ENCODE assay signal across 13 cellular contexts in the genomic region with DNA sequence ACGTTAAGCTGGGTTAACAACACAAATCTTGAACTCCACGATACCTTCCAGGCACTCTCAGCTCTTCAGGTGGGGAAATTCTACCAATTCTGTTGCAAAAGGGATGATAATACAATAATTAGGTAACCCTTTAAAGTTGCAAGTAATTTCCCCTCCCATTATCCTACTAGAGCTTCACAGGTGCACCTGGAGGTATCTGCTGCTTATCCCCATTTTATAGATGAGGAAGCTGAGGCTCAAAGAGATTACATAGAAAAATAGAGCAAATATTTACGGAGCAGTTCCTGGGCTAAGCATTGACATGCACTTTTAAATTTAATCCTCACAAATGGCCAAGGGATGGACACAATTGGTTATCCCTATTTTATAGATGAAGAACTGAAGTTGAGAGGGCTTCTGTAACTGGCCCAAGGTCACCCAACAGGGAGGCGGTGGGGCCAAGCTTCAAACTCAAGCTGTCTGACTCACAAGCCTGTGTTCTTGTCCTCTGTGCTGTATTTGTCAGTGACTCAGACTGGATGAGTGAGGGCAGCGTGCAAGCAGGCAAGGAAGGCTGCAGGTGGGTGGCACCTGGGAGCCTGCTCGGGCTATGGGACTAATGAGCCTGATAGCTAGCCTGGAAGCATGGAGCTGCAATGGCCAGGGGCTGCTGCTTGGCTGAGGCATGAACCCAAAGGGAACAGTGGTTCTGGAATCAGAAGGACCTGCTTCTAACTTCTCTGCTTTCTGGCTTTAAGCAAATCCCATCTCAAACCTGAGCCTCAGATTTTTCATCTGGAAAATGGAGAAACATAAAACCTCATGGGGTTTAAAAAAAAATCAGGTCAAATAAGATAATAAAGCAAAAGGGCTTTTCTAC.
A peak's percentile ranks its signal among the peaks of the same experiment; 100 is the strongest.
DNase-seq lines count a peak whose midpoint lies in the region; ATAC-seq, FAIRE-seq and TF ChIP-seq lines count a peak whose summit lies in the region.
"Had no signal": no experiment of that assay in that cellular context is flagged by ENCODE, and none has a peak within 500 bp of the region (broad histone marks: within the 10 kb centered on the region; RNA-seq: fewer than 3 reads in every experiment).

No MANE protein-coding gene starts in this region.

- ATAC-seq in HepG2 (no peak; the same call in 2 of the 3 replicates), right lobe of liver (no peak), GM19023 (IDR thresholded peaks at IDR 0.05; ENCODE audit: unreplicated experiment) (no peak)

- H3K27ac Mint-ChIP-seq in astrocyte (ENCODE audit: unreplicated experiment) = no peak overlapping the region

- H3K4me1 ChIP-seq in HepG2 (ENCODE audit: insufficient read depth, low read length) = no peaks in the 10 kb centered on the region
- no peaks in the 10 kb centered on the region for H3K4me1 ChIP-seq in right lobe of liver
- H3K4me1 ChIP-seq in astrocyte (ENCODE audit: insufficient read depth, low read length) = peaks cover 9% of the 10 kb centered on the region

- no peak overlapping the region for H3K4me3 ChIP-seq in HepG2 (replicated peaks in 1 of 3; ENCODE audit: insufficient read depth in 1 of 3, low read depth in 2 of 3, low read length in 3 of 3)
- H3K4me3 ChIP-seq in right lobe of liver = no peak overlapping the region
- no peak overlapping the region for H3K4me3 ChIP-seq in astrocyte (ENCODE audit: insufficient read depth, low read depth, low read length)

- no peaks in the 10 kb centered on the region for H3K79me2 ChIP-seq in HepG2 (ENCODE audit: insufficient read depth, low read length)
- H3K79me2 ChIP-seq in astrocyte (ENCODE audit: insufficient read depth, low read length) = no peaks in the 10 kb centered on the region

- POLR2A ChIA-PET in HepG2 (lab: Yijun Ruan, JAX) = no interaction called here

- H3K4me2 ChIP-seq in HepG2 (ENCODE audit: low read depth, low read length) (no peak overlapping the region), astrocyte (ENCODE audit: low read length) (peak overlapping the region; percentile 4)

- no peak overlapping the region for H3K27ac ChIP-seq in HepG2 (ENCODE audit: extremely low read length, insufficient read depth, low read length)
- no peak overlapping the region for H3K27ac ChIP-seq in right lobe of liver
- no peak overlapping the region for H3K27ac ChIP-seq in astrocyte (ENCODE audit: low read depth, low read length)

- CTCF ChIA-PET in HepG2 (lab: Yijun Ruan, JAX; ENCODE audit: low intra/inter-chr PET ratio, low total read pairs) = interaction anchor here (2.5 to 2.9 kb wide), 2 partner anchors 14 to 152 kb away, joined by 19 to 27 read pairs; no protein-coding TSS in a partner anchor

- H4K20me1 ChIP-seq in HepG2 (ENCODE audit: insufficient read depth, low read length) (no peaks in the 10 kb centered on the region), astrocyte (ENCODE audit: insufficient read depth, low read length) (no peaks in the 10 kb centered on the region)

- TF ChIP-seq RAD21 in HepG2 (CRISPR knock-in tag; IDR thresholded peaks at IDR 0.05) = no peak

- no peak for TF ChIP-seq EP300 in HepG2 (IDR thresholded peaks at IDR 0.05; ENCODE audit: low read depth in 2 of 2, low read length in 2 of 2)
- no peak for TF ChIP-seq EP300 in HepG2 (CRISPR knock-in tag; IDR thresholded peaks at IDR 0.05; ENCODE audit: borderline replicate concordance)

- H3K9me3 ChIP-seq in HepG2 (ENCODE audit: low read length) (no peaks in the 10 kb centered on the region), right lobe of liver (no peaks in the 10 kb centered on the region), astrocyte (ENCODE audit: insufficient read depth, low read depth, low read length) (no peaks in the 10 kb centered on the region)

- FAIRE-seq in HepG2 (lab: Jason Lieb, UNC) (no peak), astrocyte (lab: Jason Lieb, UNC) (no peak), urothelium cell line (lab: Jason Lieb, UNC) (no peak)

- H3K4me1 Mint-ChIP-seq in astrocyte (ENCODE audit: low read depth, unreplicated experiment) = peaks cover 11% of the 10 kb centered on the region
- H3K4me1 Mint-ChIP-seq: activated naive CD8-positive, alpha-beta T cell treated with anti-CD3 and anti-CD28 coated beads, Interleukin-2, amount 10 ng/mL, durations not matched to agents 7 days and 5 days had no signal

- H3K9me3 Mint-ChIP-seq in astrocyte (ENCODE audit: unreplicated experiment) = no peaks in the 10 kb centered on the region
- H3K9me3 Mint-ChIP-seq: activated naive CD8-positive, alpha-beta T cell treated with anti-CD3 and anti-CD28 coated beads, Interleukin-2, amount 10 ng/mL, durations not matched to agents 7 days and 5 days; neural crest cell had no signal

- no peak for TF ChIP-seq POLR2A in HepG2 (IDR thresholded peaks at IDR 0.05; ENCODE audit: insufficient read depth in 1 of 2, low read depth in 2 of 2, low read length in 2 of 2)
- TF ChIP-seq POLR2A in right lobe of liver (IDR thresholded peaks at IDR 0.05) = no peak

- in situ Hi-C loops in HepG2 (cut with HindIII; ENCODE audit: extremely low pct_ligation_motif_present, low pct_unique_long_range_greater_than_20kb) = loop anchor here (5.0 kb wide), 1 partner anchor 148 kb away; no protein-coding TSS in a partner anchor

- intact Hi-C loops in HepG2 (cut with micrococcal nuclease; ENCODE audit: unreplicated experiment) (loop anchor here (10.0 kb wide), 1 partner anchor 286 kb away; no protein-coding TSS in a partner anchor), right lobe of liver (cut with DNase I) (loop anchor here (5.0 to 10.0 kb wide), 2 partner anchors 148 to 156 kb away; no protein-coding TSS in a partner anchor)

- 71% methylated on average over 6 of the region's 6 CpGs for WGBS in HepG2 (ENCODE audit: low lambda C conversion rate)
- WGBS in right lobe of liver (ENCODE audit: insufficient coverage, low coverage, low lambda C conversion rate, missing lambda C conversion rate) = 87% methylated on average over 5 of the region's 6 CpGs

- no peak overlapping the region for H3K9ac ChIP-seq in HepG2 (ENCODE audit: insufficient read depth, low read depth, low read length)
- H3K9ac ChIP-seq in astrocyte (ENCODE audit: low read length) = no peak overlapping the region

- peaks cover 2% of the 10 kb centered on the region for H3K27me3 Mint-ChIP-seq in astrocyte (ENCODE audit: low read depth, unreplicated experiment)
- H3K27me3 Mint-ChIP-seq: activated naive CD8-positive, alpha-beta T cell treated with anti-CD3 and anti-CD28 coated beads, Interleukin-2, amount 10 ng/mL, durations not matched to agents 7 days and 5 days had no signal

- H3K36me3 ChIP-seq in HepG2 (replicated peaks in 1 of 2; ENCODE audit: control insufficient read depth in 1 of 2, insufficient read depth in 2 of 2, low read length in 2 of 2) = no peaks in the 10 kb centered on the region
- H3K36me3 ChIP-seq in right lobe of liver = peaks cover 0 to 14% (median 3%) of the 10 kb centered on the region in 4 donors
- H3K36me3 ChIP-seq in astrocyte (ENCODE audit: insufficient read depth, low read length) = no peaks in the 10 kb centered on the region

- H2AFZ ChIP-seq in HepG2 (ENCODE audit: low read length) = no peak overlapping the region
- H2AFZ ChIP-seq in astrocyte (ENCODE audit: low read depth, low read length) = no peak overlapping the region

- DNase-seq in HepG2 (ENCODE audit: low spot score) (no peak), right lobe of liver (no peak), astrocyte (ENCODE audit: low read depth) (peak; percentile 60), islet precursor cell (peak; percentile 86), urothelium cell line (ENCODE audit: low spot score) (peak; percentile 57), NCI-H1436 treated with DMSO at 0.1 percent for 48 hours (lab: John Stamatoyannopoulos, UW) (no peak), GM20000 (ENCODE audit: low spot score) (no peak)
- DNase-seq: activated naive CD8-positive, alpha-beta T cell treated with anti-CD3 and anti-CD28 coated beads, Interleukin-2, amount 10 ng/mL, durations not matched to agents 7 days and 5 days; NCI-H2029; stimulated activated CD4-positive, alpha-beta T cell treated with anti-CD3 and anti-CD28 coated beads, Interleukin-2, amount 100 ng/mL, for 48 hours; T-helper 9 cell had no signal

- no TSS peak for BruUV-seq in HepG2 (replicated peaks; lab: Mats Ljungman, UMichigan)

- H3K27me3 ChIP-seq in HepG2 (ENCODE audit: control insufficient read depth in 1 of 2, insufficient read depth in 2 of 2, low read length in 2 of 2) (no peaks in the 10 kb centered on the region), right lobe of liver (no peaks in the 10 kb centered on the region), astrocyte (ENCODE audit: insufficient read depth, low read length) (no peaks in the 10 kb centered on the region)

- H3K36me3 Mint-ChIP-seq in astrocyte (ENCODE audit: low read depth, unreplicated experiment) = peaks cover 15% of the 10 kb centered on the region

- no peak overlapping the region for H3K4me3 Mint-ChIP-seq in astrocyte (ENCODE audit: unreplicated experiment)
- H3K4me3 Mint-ChIP-seq: activated naive CD8-positive, alpha-beta T cell treated with anti-CD3 and anti-CD28 coated beads, Interleukin-2, amount 10 ng/mL, durations not matched to agents 7 days and 5 days; neural crest cell had no signal

- no peak for TF ChIP-seq CTCF in HepG2 (CRISPR knock-in tag; IDR thresholded peaks at IDR 0.05)
- TF ChIP-seq CTCF in right lobe of liver (IDR thresholded peaks at IDR 0.05) = no peak
- no peak for TF ChIP-seq CTCF in astrocyte (IDR thresholded peaks at IDR 0.05; ENCODE audit: insufficient read depth, low read depth, low read length)
- TF ChIP-seq CTCF in GM20000 (IDR thresholded peaks at IDR 0.05; ENCODE audit: extremely low read depth, missing control alignments) = no peak

TF ChIP-seq in HepG2, 621 proteins besides CTCF, POLR2A, EP300 and RAD21:
- TF ChIP-seq GATAD2A (CRISPR knock-in tag; IDR thresholded peaks at IDR 0.05) = no peak
- TF ChIP-seq, protein P1, sequence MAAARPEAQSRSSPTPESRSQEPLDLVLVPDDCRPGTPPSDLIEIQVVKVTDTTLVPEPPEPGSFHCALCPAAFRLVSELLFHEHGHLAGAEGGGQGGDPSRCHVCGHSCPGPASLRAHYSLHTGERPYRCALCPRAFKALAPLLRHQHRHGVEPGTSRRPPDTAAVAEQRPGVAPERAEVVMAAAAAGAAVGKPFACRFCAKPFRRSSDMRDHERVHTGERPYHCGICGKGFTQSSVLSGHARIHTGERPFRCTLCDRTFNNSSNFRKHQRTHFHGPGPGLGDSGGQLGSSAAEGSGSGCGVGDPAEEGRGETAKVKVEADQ (CRISPR knock-in tag; IDR thresholded peaks at IDR 0.05; ENCODE audit: borderline replicate concordance) = no peak
- no peak for TF ChIP-seq ZFP41 (CRISPR knock-in tag; IDR thresholded peaks at IDR 0.05; ENCODE audit: borderline replicate concordance)
- no peak for TF ChIP-seq PCBP1 (IDR thresholded peaks at IDR 0.05; ENCODE audit: borderline replicate concordance, low read depth, low read length)
- no peak for TF ChIP-seq MBNL3 (CRISPR knock-in tag; conservative IDR thresholded peaks at IDR 0.05)
- TF ChIP-seq ZNF629 (CRISPR knock-in tag; conservative IDR thresholded peaks at IDR 0.05) = peak; percentile 63
- TF ChIP-seq KMT2B (CRISPR knock-in tag; IDR thresholded peaks at IDR 0.05) = no peak

Comparison
In these comparisons a context has a peak if more than half of its experiments do, and no peak if none do; other contexts are left out.
1. DNase-seq: peak in astrocyte (single experiment), islet precursor cell (single experiment) and urothelium cell line (single experiment); none in HepG2 (single experiment), right lobe of liver (0 of 3), NCI-H1436 treated with DMSO at 0.1 percent for 48 hours (single experiment) and GM20000 (single experiment).